In the genomic region with DNA sequence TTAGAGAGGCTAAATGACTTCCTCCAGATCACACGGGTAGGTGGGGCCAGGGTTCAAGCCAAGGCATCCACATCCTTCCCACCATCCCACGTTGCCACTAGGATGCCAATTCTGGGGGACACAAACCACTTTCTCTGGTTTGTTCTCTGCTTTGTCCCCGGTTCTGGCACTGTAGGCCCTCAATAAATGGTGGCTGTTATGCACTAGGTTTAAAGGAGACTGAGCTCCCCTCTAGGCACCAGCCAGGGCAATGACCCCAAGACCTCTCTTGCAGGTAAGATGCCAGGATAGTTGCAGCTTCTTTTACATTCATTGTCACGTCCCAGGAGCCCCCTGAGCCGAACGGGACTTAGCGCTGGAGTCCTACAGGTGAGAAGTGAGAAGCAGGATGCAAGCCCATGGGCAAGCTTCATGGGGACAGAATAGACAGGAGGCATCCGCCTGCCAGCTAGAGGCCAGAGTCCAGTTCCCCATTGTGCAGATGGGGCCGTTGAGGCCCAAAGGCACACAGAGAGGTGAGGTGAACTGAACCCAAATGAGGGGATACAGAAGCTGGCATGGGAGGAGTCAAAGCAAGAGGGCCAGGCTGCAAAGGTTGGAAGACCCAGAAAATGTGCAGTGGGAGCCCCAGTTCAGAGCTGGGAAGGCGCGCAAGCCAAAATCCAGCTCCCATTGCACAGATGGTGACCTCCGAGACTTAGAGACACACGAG, we compare ENCODE assay signal across 8 cellular contexts. TPM values are rescaled to one million over a fixed set of nuclear protein-coding genes. Genes with fewer than 3 reads are reported as not detected.
DNase-seq lines count a peak whose midpoint lies in the region; ATAC-seq and TF ChIP-seq lines count a peak whose summit lies in the region.

No MANE protein-coding gene starts in this region.

- no peaks in the 10 kb centered on the region for H3K36me3 ChIP-seq in breast epithelium
- no peaks in the 10 kb centered on the region for H3K36me3 ChIP-seq in mucosa of rectum (ENCODE audit: control insufficient read depth in 2 of 2, insufficient read depth in 2 of 2, low read length in 2 of 2)

- DNase-seq in AG09309 (ENCODE audit: low read depth) (no peak), breast epithelium (ENCODE audit: low spot score in 2 of 2) (no peak), mesenteric fat pad (ENCODE audit: low spot score) (no peak)
- no peak for DNase-seq in effector CD8-positive, alpha-beta T cell (lab: John Stamatoyannopoulos, UW)

- no peak for TF ChIP-seq CTCF in AG09309 (IDR thresholded peaks at IDR 0.05; ENCODE audit: control insufficient read depth, insufficient read depth, low read depth, low read length, missing control alignments)
- no peak for TF ChIP-seq CTCF in breast epithelium (IDR thresholded peaks at IDR 0.05)

- H3K27me3 ChIP-seq in breast epithelium (no peaks in the 10 kb centered on the region), mucosa of rectum (ENCODE audit: control insufficient read depth in 2 of 2, insufficient read depth in 2 of 2, low read length in 2 of 2) (no peaks in the 10 kb centered on the region)

- H3K4me1 ChIP-seq in breast epithelium, result peaks cover 8 to 12% of the 10 kb centered on the region in 2 donors
- H3K4me1 ChIP-seq in mucosa of rectum (ENCODE audit: control insufficient read depth in 2 of 2, insufficient read depth in 2 of 2, low read length in 2 of 2), result peaks cover 11% of the 10 kb centered on the region in 2 donors

- TF ChIP-seq POLR2A in breast epithelium (IDR thresholded peaks at IDR 0.05), result no peak

- peak overlapping the region; percentile 84 to 92 for H3K9ac ChIP-seq in mucosa of rectum (ENCODE audit: low read depth in 1 of 2, low read length in 2 of 2)

- ATAC-seq in HG03432 (IDR thresholded peaks at IDR 0.05; ENCODE audit: unreplicated experiment) (peak; percentile 5), GM21423 (IDR thresholded peaks at IDR 0.05; ENCODE audit: unreplicated experiment) (no peak), HG03196 (IDR thresholded peaks at IDR 0.05; ENCODE audit: unreplicated experiment) (no peak)

- H3K9me3 ChIP-seq in breast epithelium (no peaks in the 10 kb centered on the region), mucosa of rectum (ENCODE audit: control insufficient read depth in 2 of 2, low read length in 2 of 2) (no peaks in the 10 kb centered on the region)

- H3K27ac ChIP-seq in breast epithelium (peak overlapping the region; percentile 80 to 82), mucosa of rectum (ENCODE audit: low read depth in 2 of 2, low read length in 2 of 2) (peak overlapping the region; percentile 63 to 85)

- intact Hi-C loops in breast epithelium (cut with DNase I; ENCODE audit: low total_unique reads), result no loop called here

- H3K4me3 ChIP-seq in AG09309 (ENCODE audit: control insufficient read depth, low read depth, low read length) (peak overlapping the region; percentile 98), breast epithelium (peak overlapping the region; percentile 73 to 91 (median 81)), mucosa of rectum (ENCODE audit: low read length in 2 of 2) (peak overlapping the region; percentile 91 to 97)

RNA-seq across cellular contexts. Expression of gene PXMP4, which starts 0.7 kb away (rescaled TPM):
- total RNA-seq in breast epithelium (10 to 100 TPM in 1 of 3 donors, 1 to 10 TPM in 2; 7.9 to 14.3 (median 9.1) TPM), mesenteric fat pad (7.0 TPM)

RNA-seq across cellular contexts. Expression of gene ZNF341, which starts 12.4 kb away (rescaled TPM):
- total RNA-seq in breast epithelium (1 to 10 TPM; 1.8 to 3.3 (median 2.5) TPM), mesenteric fat pad (3.1 TPM)

RNA-seq across cellular contexts. Expression of gene E2F1, which starts 33.2 kb away (rescaled TPM):
- 1 to 10 TPM in 1 of 3 donors, under 1 TPM in 2; 0.33 to 2.2 (median 0.88) TPM for total RNA-seq in breast epithelium
- 2.3 TPM for total RNA-seq in mesenteric fat pad

RNA-seq across cellular contexts. Expression of gene NECAB3, which starts 45.2 kb away (rescaled TPM):
- total RNA-seq in breast epithelium, result 10 to 100 TPM; 23.4 to 37.3 (median 28.5) TPM
- 22.5 TPM for total RNA-seq in mesenteric fat pad

RNA-seq across cellular contexts. Expression of gene ACTL10, which starts 52.7 kb away (rescaled TPM):
- total RNA-seq in breast epithelium, result 1 to 10 TPM; 1.4 to 3.4 (median 2.6) TPM
- 0.93 TPM for total RNA-seq in mesenteric fat pad
